In the genomic region with DNA sequence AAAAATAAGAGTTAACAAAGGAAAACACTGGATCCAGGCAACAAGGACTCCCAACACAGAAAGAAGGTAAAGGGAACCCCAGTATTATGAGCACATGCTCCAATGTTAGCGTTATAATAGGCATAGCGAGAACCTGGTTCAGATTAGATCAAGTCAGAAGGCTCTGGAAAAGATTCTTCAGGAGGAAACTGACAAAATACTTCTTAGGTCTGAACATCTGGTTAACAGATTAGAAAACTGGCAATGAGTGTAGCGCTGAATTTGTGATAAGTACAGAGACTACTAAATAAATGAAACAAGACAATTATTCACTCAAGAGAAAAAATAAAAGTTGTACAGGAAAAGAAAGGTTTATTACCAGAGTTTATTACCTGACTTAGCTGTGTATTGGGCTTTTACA, we compare ENCODE assay signal across 34 cellular contexts.
"Had no signal": no experiment of that assay in that cellular context is flagged by ENCODE, and none has a peak within 500 bp of the region (broad histone marks: within the 10 kb centered on the region; RNA-seq: fewer than 3 reads in every experiment).

No MANE protein-coding gene starts in this region.

- H3K27me3 Mint-ChIP-seq: activated B cell treated with CpG ODN at 0.5 μM for 24 hours; activated CD4-positive, alpha-beta memory T cell treated with anti-CD3 and anti-CD28 coated beads for 36 hours; brain had no signal

- H3K27ac Mint-ChIP-seq: activated B cell treated with CpG ODN at 0.5 μM for 24 hours; activated CD4-positive, alpha-beta memory T cell treated with anti-CD3 and anti-CD28 coated beads for 36 hours; activated naive CD4-positive, alpha-beta T cell treated with anti-CD3 and anti-CD28 coated beads for 36 hours; activated naive CD4-positive, alpha-beta T cell treated with anti-CD3 and anti-CD28 coated beads, Interleukin-2, amount 50 U/mL, for 72 hours; activated T-helper 1 cell treated with anti-CD3 and anti-CD28 coated beads, Interleukin-12 subunit alpha, Interleukin-12 subunit beta, Interleukin-2, Interleukin-4 antibody, amounts not matched to agents 30 ng/mL and 10 ng/mL and 1 ng/mL, durations not matched to agents 14 hours and 24 hours and 36 hours; brain had no signal

- H3K4me3 Mint-ChIP-seq: activated B cell treated with CpG ODN at 0.5 μM for 24 hours; activated CD4-positive, alpha-beta memory T cell treated with anti-CD3 and anti-CD28 coated beads for 36 hours; activated naive CD4-positive, alpha-beta T cell treated with anti-CD3 and anti-CD28 coated beads for 36 hours; activated T-cell treated with anti-CD3 and anti-CD28 coated beads, Interleukin-2, amount 50 U/mL, for 4 hours; activated T-helper 1 cell treated with anti-CD3 and anti-CD28 coated beads, Interleukin-12 subunit alpha, Interleukin-12 subunit beta, Interleukin-2, Interleukin-4 antibody, amounts not matched to agents 30 ng/mL and 10 ng/mL and 1 ng/mL, durations not matched to agents 14 hours and 24 hours and 36 hours; brain had no signal

- H3K4me1 Mint-ChIP-seq: activated B cell treated with CpG ODN at 0.5 μM for 24 hours, brain had no signal

- DNase-seq: activated B cell treated with CpG ODN at 0.5 μM for 24 hours; activated CD4-positive, alpha-beta memory T cell treated with anti-CD3 and anti-CD28 coated beads for 36 hours; activated CD4-positive, alpha-beta T cell treated with anti-CD3 and anti-CD28 coated beads for 4 hours; activated CD4-positive, alpha-beta T cell treated with anti-CD3 and anti-CD28 coated beads, Interleukin-2, amount 50 U/mL, for 1 hour; activated CD4-positive, CD25-positive, alpha-beta regulatory T cell treated with anti-CD3 and anti-CD28 coated beads, Interleukin-2, amount 50 U/mL, for 72 hours; activated CD8-positive, alpha-beta memory T cell treated with anti-CD3 and anti-CD28 coated beads, Interleukin-2, amount 50 U/mL, for 4 hours; activated gamma-delta T cell treated with Interleukin-2 at 50 U/mL for 16 hours; activated naive CD4-positive, alpha-beta T cell treated with anti-CD3 and anti-CD28 coated beads for 36 hours; activated T-cell treated with anti-CD3 and anti-CD28 coated beads for 4 hours; activated T-cell treated with anti-CD3 and anti-CD28 coated beads, Interleukin-2, amount 50 U/mL, for 4 hours; adrenal gland; caudate nucleus; NCI-H1092 treated with DMSO at 0.1 percent for 48 hours; NCI-H1417; NCI-H146; NCI-H187; NCI-H2029 treated with DMSO at 0.1 percent for 48 hours; NCI-H2107; NCI-H2171; NCI-H510A; NCI-H526; NCI-H748 treated with DMSO at 0.1 percent for 48 hours; NK-92 treated with Interleukin-12 subunit alpha and Interleukin-12 subunit beta, amount 100 ng/mL, for 24 hours; PC-3; Peyer's patch; RPMI8226; SW 1271; T-helper 1 cell; T-helper 2 cell; T-helper 9 cell had no signal

- H3K4me1 ChIP-seq: adrenal gland, Peyer's patch had no signal

- H3K36me3 Mint-ChIP-seq: brain had no signal

- H3K9me3 Mint-ChIP-seq: activated B cell treated with CpG ODN at 0.5 μM for 24 hours; activated CD4-positive, alpha-beta memory T cell treated with anti-CD3 and anti-CD28 coated beads for 36 hours; activated naive CD4-positive, alpha-beta T cell treated with anti-CD3 and anti-CD28 coated beads for 36 hours; activated T-helper 1 cell treated with anti-CD3 and anti-CD28 coated beads, Interleukin-12 subunit alpha, Interleukin-12 subunit beta, Interleukin-2, Interleukin-4 antibody, amounts not matched to agents 30 ng/mL and 10 ng/mL and 1 ng/mL, durations not matched to agents 14 hours and 24 hours and 36 hours; brain had no signal

- H3K4me3 ChIP-seq: adrenal gland, Peyer's patch had no signal

- H3K36me3 ChIP-seq: adrenal gland, Peyer's patch had no signal

- H3K27me3 ChIP-seq: adrenal gland, Peyer's patch had no signal

- H3K9me3 ChIP-seq: adrenal gland, Peyer's patch had no signal

- ATAC-seq: activated naive CD4-positive, alpha-beta T cell treated with anti-CD3 and anti-CD28 coated beads, Interleukin-2, amount 50 U/mL, for 72 hours; activated T-cell treated with anti-CD3 and anti-CD28 coated beads, Interleukin-2, amount 50 U/mL, for 4 hours; PC-3 had no signal

- H3K27ac ChIP-seq: adrenal gland, Peyer's patch, VCaP had no signal
